14 cellular contexts compared by ENCODE assay signal in the genomic region with DNA sequence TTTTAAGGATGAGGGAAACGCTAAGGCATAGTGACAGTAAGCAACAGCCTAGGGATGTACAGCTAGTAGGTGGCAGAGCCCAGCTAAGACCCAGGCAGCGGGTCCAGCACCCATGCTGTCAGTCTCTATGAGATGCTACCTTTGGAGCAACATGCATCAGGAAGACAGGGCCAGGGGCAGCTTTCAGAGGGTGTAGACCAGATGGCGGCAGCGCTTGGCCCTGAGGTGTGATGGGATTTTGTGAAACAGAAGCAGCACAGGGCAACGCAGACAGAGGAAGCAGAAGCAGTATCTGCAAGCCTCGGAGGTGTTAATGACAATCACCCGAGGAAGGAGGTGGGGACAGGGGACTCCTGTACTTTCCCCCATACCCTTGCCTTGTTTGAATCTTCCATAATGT. TPM values are rescaled to one million over a fixed set of nuclear protein-coding genes. Genes with fewer than 3 reads are reported as not detected.
"Had no signal": no experiment of that assay in that cellular context is flagged by ENCODE, and none has a peak within 500 bp of the region (broad histone marks: within the 10 kb centered on the region; RNA-seq: fewer than 3 reads in every experiment).

No MANE protein-coding gene starts in this region.

- ATAC-seq: naive thymus-derived CD4-positive, alpha-beta T cell; stimulated activated naive B cell treated with anti-CD40 and anti-IgM and Interleukin-4, amounts not matched to agents 10 μg/mL and 1 μg/mL and 100 μg/mL, for 72 hours; T-cell had no signal

- H3K27me3 ChIP-seq: cardiac muscle cell, colonic mucosa, hepatocyte, suprapubic skin had no signal

- H3K36me3 ChIP-seq: cardiac muscle cell, colonic mucosa, neutrophil, suprapubic skin had no signal

- DNase-seq: activated CD4-positive, alpha-beta memory T cell treated with anti-CD3 and anti-CD28 coated beads for 36 hours; colonic mucosa; kidney glomerular epithelial cell; naive thymus-derived CD4-positive, alpha-beta T cell; stimulated activated CD4-positive, alpha-beta T cell treated with anti-CD3 and anti-CD28 coated beads, Interleukin-2, amount 100 ng/mL, for 24 hours; stimulated activated naive B cell treated with anti-CD40 and anti-IgM and Interleukin-4, amounts not matched to agents 10 μg/mL and 1 μg/mL and 100 μg/mL, for 72 hours; T-cell had no signal

- H3K9me3 Mint-ChIP-seq: activated CD4-positive, alpha-beta memory T cell treated with anti-CD3 and anti-CD28 coated beads for 36 hours; naive thymus-derived CD4-positive, alpha-beta T cell; stimulated activated naive B cell treated with anti-CD40 and anti-IgM and Interleukin-4, amounts not matched to agents 10 μg/mL and 1 μg/mL and 100 μg/mL, for 72 hours; T-cell had no signal

- H3K27me3 Mint-ChIP-seq: activated CD4-positive, alpha-beta memory T cell treated with anti-CD3 and anti-CD28 coated beads for 36 hours; stimulated activated naive B cell treated with anti-CD40 and anti-IgM and Interleukin-4, amounts not matched to agents 10 μg/mL and 1 μg/mL and 100 μg/mL, for 72 hours; T-cell had no signal

- H3K27ac Mint-ChIP-seq: activated CD4-positive, alpha-beta memory T cell treated with anti-CD3 and anti-CD28 coated beads for 36 hours; stimulated activated naive B cell treated with anti-CD40 and anti-IgM and Interleukin-4, amounts not matched to agents 10 μg/mL and 1 μg/mL and 100 μg/mL, for 72 hours; T-cell had no signal

- H3K4me3 ChIP-seq: cardiac muscle cell, colonic mucosa, hepatocyte, suprapubic skin had no signal

- H3K4me3 Mint-ChIP-seq: activated CD4-positive, alpha-beta memory T cell treated with anti-CD3 and anti-CD28 coated beads for 36 hours; naive thymus-derived CD4-positive, alpha-beta T cell; stimulated activated naive B cell treated with anti-CD40 and anti-IgM and Interleukin-4, amounts not matched to agents 10 μg/mL and 1 μg/mL and 100 μg/mL, for 72 hours; T-cell had no signal

- H3K4me1 Mint-ChIP-seq: naive thymus-derived CD4-positive, alpha-beta T cell; T-cell had no signal

- H3K9me3 ChIP-seq: colonic mucosa, neutrophil, suprapubic skin had no signal

- H3K27ac ChIP-seq: cardiac muscle cell, colonic mucosa, hepatocyte, neutrophil, suprapubic skin had no signal

- H3K36me3 Mint-ChIP-seq: activated CD4-positive, alpha-beta memory T cell treated with anti-CD3 and anti-CD28 coated beads for 36 hours; naive thymus-derived CD4-positive, alpha-beta T cell; stimulated activated naive B cell treated with anti-CD40 and anti-IgM and Interleukin-4, amounts not matched to agents 10 μg/mL and 1 μg/mL and 100 μg/mL, for 72 hours; T-cell had no signal

- FAIRE-seq: endothelial cell of umbilical vein, urothelium cell line had no signal

RNA-seq across cellular contexts. Expression of a gene that starts 43.2 kb away (rescaled TPM):
- total RNA-seq: mononuclear cell had no signal
- polyA plus RNA-seq: naive thymus-derived CD4-positive, alpha-beta T cell had no signal
